ENCODE assay signal across 21 cellular contexts in the genomic region with DNA sequence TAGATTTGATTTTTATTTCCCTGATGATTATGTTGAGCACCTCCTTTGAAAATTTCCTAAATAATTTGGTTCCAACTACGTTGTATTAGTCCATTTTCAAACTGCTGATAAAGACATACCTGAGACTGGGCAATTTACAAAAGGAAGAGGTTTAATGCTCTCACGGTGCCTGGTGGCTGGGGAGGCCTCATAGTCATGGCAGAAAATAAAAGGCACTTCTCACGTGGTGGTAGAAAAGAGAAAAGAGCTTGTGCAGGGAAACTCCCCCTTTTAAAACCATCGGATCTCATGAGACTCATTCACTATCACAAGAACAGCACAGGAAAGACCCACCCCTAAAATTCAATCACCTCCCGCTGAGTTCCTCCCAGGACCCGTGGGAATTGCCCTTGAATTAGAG.
A peak's percentile ranks its signal among the peaks of the same experiment; 100 is the strongest.
DNase-seq lines count a peak whose midpoint lies in the region; TF ChIP-seq lines count a peak whose summit lies in the region.
"Had no signal": no experiment of that assay in that cellular context is flagged by ENCODE, and none has a peak within 500 bp of the region (broad histone marks: within the 10 kb centered on the region; RNA-seq: fewer than 3 reads in every experiment).

No MANE protein-coding gene starts in this region.

- peak overlapping the region; percentile 90 for H3K27ac Mint-ChIP-seq in nephron progenitor cell
- H3K27ac Mint-ChIP-seq: CD4-positive, CD25-positive, alpha-beta regulatory T cell; T-cell; T-helper 2 cell treated with Interferon-gamma antibody and Interleukin-4, amounts not matched to agents 5 μg/mL and 100 μg/mL, for 36 hours had no signal

- peaks cover 4% of the 10 kb centered on the region for H3K27me3 Mint-ChIP-seq in nephron progenitor cell (ENCODE audit: low read depth, poor library complexity)
- H3K27me3 Mint-ChIP-seq: CD4-positive, CD25-positive, alpha-beta regulatory T cell; T-cell had no signal

- no peaks in the 10 kb centered on the region for H3K36me3 Mint-ChIP-seq in nephron progenitor cell (ENCODE audit: low read depth)
- H3K36me3 Mint-ChIP-seq: CD4-positive, CD25-positive, alpha-beta regulatory T cell; T-cell had no signal

- DNase-seq in NCI-H2107 treated with DMSO at 0.1 percent for 48 hours (lab: John Stamatoyannopoulos, UW; ENCODE audit: unreplicated experiment) (peak; percentile 38), NCI-H2107 (lab: John Stamatoyannopoulos, UW) (no peak), NCI-H1436 (lab: John Stamatoyannopoulos, UW) (peak; percentile 37), SK-MEL-5 (ENCODE audit: low read depth, low spot score) (peak; percentile 25), nephron progenitor cell (no peak), AG20443 (ENCODE audit: low spot score) (no peak), GM19238 (ENCODE audit: insufficient read length, low spot score) (no peak), COLO829 (ENCODE audit: low spot score) (no peak)
- DNase-seq: BE2C; CD4-positive, CD25-positive, alpha-beta regulatory T cell; GDM1; H7; KBM-7; MG63; NCI-H1417; NCI-H187; NCI-H2081 treated with DMSO at 0.1 percent for 48 hours; NCI-H2227 treated with DMSO at 0.1 percent for 48 hours; Peyer's patch; T-cell had no signal

- in situ Hi-C loops in SK-MEL-5 (cut with HindIII; ENCODE audit: low pct_unique_long_range_greater_than_20kb, low sequenced_read_pairs): no loop called here

- TF ChIP-seq CTCF in nephron progenitor cell (IDR thresholded peaks at IDR 0.05): no peak

- H3K4me1 Mint-ChIP-seq in nephron progenitor cell: peaks cover 18% of the 10 kb centered on the region
- H3K4me1 Mint-ChIP-seq: CD4-positive, CD25-positive, alpha-beta regulatory T cell; T-cell had no signal

- H3K9me3 Mint-ChIP-seq in nephron progenitor cell: no peaks in the 10 kb centered on the region

- H3K4me3 Mint-ChIP-seq in nephron progenitor cell: peak overlapping the region; percentile 14
- H3K4me3 Mint-ChIP-seq: CD4-positive, CD25-positive, alpha-beta regulatory T cell; T-cell; T-helper 2 cell treated with Interferon-gamma antibody and Interleukin-4, amounts not matched to agents 5 μg/mL and 100 μg/mL, for 36 hours had no signal

Comparison
In these comparisons a context has a peak if more than half of its experiments do, and no peak if none do; other contexts are left out.
1. DNase-seq: peak in NCI-H2107 treated with DMSO at 0.1 percent for 48 hours (single experiment), NCI-H1436 (single experiment) and SK-MEL-5 (single experiment); none in NCI-H2107 (single experiment), nephron progenitor cell (single experiment), AG20443 (single experiment), GM19238 (single experiment) and COLO829 (single experiment).